12 cellular contexts compared by ENCODE assay signal in genomic region chr5:168612996-168613395, GRCh38. TPM values are rescaled to one million over a fixed set of nuclear protein-coding genes. Genes with fewer than 3 reads are reported as not detected.
A peak's percentile ranks its signal among the peaks of the same experiment; 100 is the strongest.
DNase-seq lines count a peak whose midpoint lies in the region; ATAC-seq, FAIRE-seq and TF ChIP-seq lines count a peak whose summit lies in the region.
"Had no signal": no experiment of that assay in that cellular context is flagged by ENCODE, and none has a peak within 500 bp of the region (broad histone marks: within the 10 kb centered on the region; RNA-seq: fewer than 3 reads in every experiment).

No MANE protein-coding gene starts in this region.

- H3K36me3 ChIP-seq in GM12878 (ENCODE audit: control insufficient read depth in 2 of 2, insufficient read depth in 2 of 2, low read length in 1 of 2) = no peaks in the 10 kb centered on the region
- no peaks in the 10 kb centered on the region for H3K36me3 ChIP-seq in right lobe of liver
- H3K36me3 ChIP-seq: cardiac muscle cell, prostate gland had no signal

- WGBS in GM12878 (ENCODE audit: insufficient coverage, insufficient replicate concordance, low lambda C conversion rate, missing lambda C conversion rate) = 24% methylated on average over 2 of the region's 2 CpGs
- 18% methylated on average over 2 of the region's 2 CpGs for WGBS in right lobe of liver (ENCODE audit: insufficient coverage, low coverage, low lambda C conversion rate, missing lambda C conversion rate)

- POLR2A ChIA-PET in GM12878 (lab: Charles Lee) = no interaction called here

- H4K20me1 ChIP-seq in GM12878 (ENCODE audit: control insufficient read depth, insufficient read depth) = no peaks in the 10 kb centered on the region

- SMC1A ChIA-PET in GM12878 (lab: Charles Lee; ENCODE audit: uncharacterized antibody, unreplicated experiment) = interaction anchor here (1.4 kb wide), 1 partner anchor 10 kb away, joined by 3 read pairs; no protein-coding TSS in a partner anchor

- no peak for TF ChIP-seq RAD21 in GM12878 (IDR thresholded peaks at IDR 0.05; ENCODE audit: insufficient read depth, low read depth, low read length)

- BruUV-seq in GM12878 (replicated peaks; lab: Mats Ljungman, UMichigan) = no TSS peak

- H2AFZ ChIP-seq in GM12878 (ENCODE audit: control insufficient read depth, low read depth, low read length) = no peak overlapping the region

- peaks cover 5% of the 10 kb centered on the region; the same call in 1 of the 2 replicates for H3K4me1 ChIP-seq in GM12878 (ENCODE audit: control insufficient read depth, insufficient read depth, low read length)
- peaks cover 0 to 30% (median 10%) of the 10 kb centered on the region in 4 donors for H3K4me1 ChIP-seq in right lobe of liver
- H3K4me1 ChIP-seq: prostate gland had no signal

- CTCF ChIA-PET in GM12878 (lab: Yijun Ruan, JAX) = interaction anchor here (0.7 kb wide), 1 partner anchor 231 kb away, joined by 3 read pairs; no protein-coding TSS in a partner anchor

- no peak for FAIRE-seq in GM12878 (lab: Jason Lieb, UNC)

- in situ Hi-C loops in GM12878 (cut with MboI) = no loop called here

- no peak overlapping the region for H3K4me2 ChIP-seq in GM12878 (ENCODE audit: control insufficient read depth, insufficient read depth)

- H3K9ac ChIP-seq in GM12878 (ENCODE audit: control insufficient read depth, insufficient read depth, low read length) = no peak overlapping the region

- ATAC-seq in GM12878 (peak; percentile 49), right lobe of liver (peak; percentile 88 to 93 (median 90))

- H3K4me3 ChIP-seq in GM12878 (no peak overlapping the region), right lobe of liver (no peak overlapping the region)
- H3K4me3 ChIP-seq: cardiac muscle cell, prostate gland had no signal

- TF ChIP-seq POLR2A in GM12878 (IDR thresholded peaks at IDR 0.05; ENCODE audit: low read depth, low read length) (no peak), right lobe of liver (IDR thresholded peaks at IDR 0.05) (no peak)

- peak; percentile 30 for DNase-seq in A172 (ENCODE audit: low spot score)
- peak; percentile 10 for DNase-seq in Daoy (ENCODE audit: low read depth)
- DNase-seq in GM12878 (ENCODE audit: low read depth, low spot score) = no peak
- no peak for DNase-seq in right lobe of liver
- no peak for DNase-seq in Kasumi-1 (lab: John Stamatoyannopoulos, UW)
- no peak for DNase-seq in NCI-H1417 (lab: John Stamatoyannopoulos, UW)
- DNase-seq in COR-L47 (lab: John Stamatoyannopoulos, UW) = no peak
- no peak for DNase-seq in NCI-H774 (lab: John Stamatoyannopoulos, UW)
- DNase-seq: Karpas-422, NCI-H2029 treated with DMSO at 0.1 percent for 48 hours had no signal

- TF ChIP-seq CTCF in GM12878 (IDR thresholded peaks at IDR 0.05 in 2 of 3, conservative IDR thresholded peaks at IDR 0.05 in 1 of 3; ENCODE audit: control insufficient read depth in 2 of 3, extremely low read depth in 1 of 3, insufficient read depth in 1 of 3, low read depth in 3 of 3, low read length in 3 of 3) (no peak), right lobe of liver (IDR thresholded peaks at IDR 0.05) (no peak)

- H3K27me3 ChIP-seq in GM12878 (replicated peaks in 1 of 2; ENCODE audit: control insufficient read depth in 2 of 2, insufficient read depth in 2 of 2, low read length in 1 of 2) = no peaks in the 10 kb centered on the region; a peak in 1 of 4 replicates
- H3K27me3 ChIP-seq in right lobe of liver = no peaks in the 10 kb centered on the region
- H3K27me3 ChIP-seq: cardiac muscle cell had no signal

- RAD21 ChIA-PET in GM12878 (lab: Charles Lee; ENCODE audit: unreplicated experiment) = no interaction called here

- intact Hi-C loops in GM12878 (cut with micrococcal nuclease; ENCODE audit: unreplicated experiment) = no loop called here
- intact Hi-C loops in right lobe of liver (cut with DNase I) = no loop called here

- H3K27ac ChIP-seq in GM12878 (ENCODE audit: control insufficient read depth, insufficient read depth) (no peak overlapping the region), right lobe of liver (peak overlapping the region; percentile 54 to 91 (median 86))
- H3K27ac ChIP-seq: cardiac muscle cell, prostate gland had no signal

- H3K9me3 ChIP-seq in GM12878 (replicated peaks; ENCODE audit: control insufficient read depth, insufficient read depth, low read length) (no peaks in the 10 kb centered on the region), right lobe of liver (no peaks in the 10 kb centered on the region)
- H3K9me3 ChIP-seq: prostate gland had no signal

- TF ChIP-seq EP300 in GM12878 (IDR thresholded peaks at IDR 0.05; ENCODE audit: borderline replicate concordance in 1 of 2, control insufficient read depth in 1 of 2, low read depth in 2 of 2, low read length in 2 of 2) = no peak

- H3K79me2 ChIP-seq in GM12878 (ENCODE audit: control insufficient read depth, insufficient read depth, low read length) = no peaks in the 10 kb centered on the region

TF ChIP-seq in GM12878, 131 proteins besides CTCF, POLR2A, EP300 and RAD21:
- TF ChIP-seq CEBPZ (IDR thresholded peaks at IDR 0.05; ENCODE audit: low read depth, low read length) (no peak), ZBTB33 (IDR thresholded peaks at IDR 0.05) (no peak), POU2F2 (IDR thresholded peaks at IDR 0.05; ENCODE audit: borderline replicate concordance, low read depth, low read length) (no peak), HDGF (IDR thresholded peaks at IDR 0.05) (no peak), CEBPB (IDR thresholded peaks at IDR 0.05; ENCODE audit: borderline replicate concordance in 1 of 2, low read depth in 2 of 2, low read length in 2 of 2) (no peak)

RNA-seq across cellular contexts. Expression of gene PANK3, which starts 33.8 kb away (rescaled TPM):
- 49.0 and 62.3 TPM in 2 replicates for total RNA-seq in A172 (2014; rRNA removed; shearing (Covaris generic))
- total RNA-seq in Daoy (2014; rRNA removed; shearing (Covaris generic)) = 61.2 and 63.0 TPM in 2 replicates
- 71.8 and 73.6 TPM in 2 replicates for total RNA-seq in GM12878 (2013; cell fraction: nucleolus; rRNA removed)
- total RNA-seq in GM12878 (2014; rRNA removed) (32.9 and 43.4 TPM in 2 replicates), GM12878 (2014; rRNA removed; fragmentation: Illumina TruSeq; extraction: Trizol) (43.0 and 44.3 TPM in 2 replicates), GM12878 (2021) (43.7 and 47.6 TPM in 2 replicates), right lobe of liver (10 to 100 TPM; 30.1 to 85.4 (median 46.3) TPM)
- polyA plus RNA-seq in GM12878 (2011; ENCODE audit: low read depth) = 5.1 TPM
- polyA plus RNA-seq in GM12878 (2011; rRNA removed) (32.9 and 62.3 TPM in 2 replicates), GM12878 (2014; fragmentation: Illumina TruSeq; extraction: Trizol) (28.7 and 38.0 TPM in 2 replicates), GM12878 (2014; fragmentation: Nextera tagmentation; extraction: Ambion mirVana) (1 to 10 TPM; 4.7 to 4.9 TPM), GM12878 (2014; rRNA removed) (14.5 and 19.2 TPM in 2 replicates), GM12878 (2016; fragmentation: Nextera tagmentation; extraction: Ambion mirVana) (10 to 100 TPM in 1 of 2 experiments, 1 to 10 TPM in 1; 9.2 to 13.3 TPM)
- 8.7 and 10.6 TPM in 2 replicates for polyA plus RNA-seq in GM12878 (2011; cell fraction: cytosol; rRNA removed)
- 19.2 and 21.7 TPM in 2 replicates for polyA plus RNA-seq in GM12878 (2011; cell fraction: nucleus; rRNA removed)
- 10.0 and 12.3 TPM in 2 replicates for polyA plus RNA-seq in GM12878 (2012)
- 21.1 and 24.9 TPM in 2 replicates for polyA minus RNA-seq in GM12878 (2011; rRNA and poly(A)+ RNA removed)
- 13.8 and 14.0 TPM in 2 replicates for polyA minus RNA-seq in GM12878 (2011; cell fraction: cytosol; rRNA and poly(A)+ RNA removed)
- 12.7 and 18.2 TPM in 2 replicates for polyA minus RNA-seq in GM12878 (2011; cell fraction: nucleus; rRNA and poly(A)+ RNA removed)

Comparison
In these comparisons a context has a peak if more than half of its experiments do, and no peak if none do; other contexts are left out.
1. DNase-seq: peak in A172 (single experiment) and Daoy (single experiment); none in GM12878 (single experiment), right lobe of liver (0 of 3), Kasumi-1 (0 of 2), NCI-H1417 (0 of 3), COR-L47 (single experiment) and NCI-H774 (single experiment).